ENCODE assay signal across 8 cellular contexts in the genomic region with DNA sequence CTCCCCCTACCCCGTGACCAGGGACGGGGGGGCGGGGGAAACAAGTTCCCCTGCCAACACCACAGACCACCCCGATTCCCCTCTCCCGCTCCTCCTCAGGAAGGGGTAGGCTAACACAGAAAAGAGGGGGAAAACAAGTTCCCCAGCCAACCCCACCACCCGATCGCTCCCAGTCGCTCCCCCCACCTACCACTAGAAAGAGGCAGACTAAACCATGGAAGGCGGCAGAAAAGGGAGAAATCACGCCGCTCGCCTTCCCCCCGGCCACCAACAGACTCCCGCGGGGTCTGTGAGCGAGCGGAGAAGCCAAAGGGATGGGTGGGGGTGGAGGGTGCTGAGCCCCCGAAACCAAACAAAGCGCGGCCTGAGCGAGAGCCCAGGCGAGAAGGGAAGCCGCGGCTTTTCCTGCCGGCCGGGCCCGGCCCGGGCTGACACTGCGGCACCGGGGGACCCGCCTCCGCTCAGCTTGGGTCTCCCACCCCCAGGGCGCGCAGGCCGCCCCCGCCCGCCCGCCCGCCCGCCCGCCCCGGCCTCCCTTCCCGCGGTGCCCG. TPM values are rescaled to one million over a fixed set of nuclear protein-coding genes. Genes with fewer than 3 reads are reported as not detected.
DNase-seq lines count a peak whose midpoint lies in the region; ATAC-seq and TF ChIP-seq lines count a peak whose summit lies in the region.

No MANE protein-coding gene starts in this region.

- CTCF ChIA-PET in AG04450 (lab: Charles Lee): interaction anchor here (0.6 kb wide), 1 partner anchor 201 kb away, joined by 3 read pairs; no protein-coding TSS in a partner anchor

- peak overlapping the region; percentile 97 for H3K4me3 Mint-ChIP-seq in activated T-helper 17 cell treated with anti-CD3 and anti-CD28 coated beads, Interleukin-2, amount 50 U/mL, for 72 hours

- POLR2A ChIA-PET in AG04450 (lab: Yijun Ruan, JAX): interaction anchor here (0.5 to 1.0 kb wide), 2 partner anchors 18 to 202 kb away, joined by 4 to 12 read pairs; no protein-coding TSS in a partner anchor

- DNase-seq in AG04450 (ENCODE audit: low read depth, low spot score) (no peak), MG63 (peak; percentile 23), globus pallidus (ENCODE audit: low spot score) (peak; percentile 30), omental fat pad (ENCODE audit: low spot score) (no peak)

- no peaks in the 10 kb centered on the region for H3K36me3 ChIP-seq in MG63

- H3K4me1 Mint-ChIP-seq in activated T-helper 17 cell treated with anti-CD3 and anti-CD28 coated beads, Interleukin-2, amount 50 U/mL, for 72 hours: peaks cover 16% of the 10 kb centered on the region

- H3K27me3 Mint-ChIP-seq in activated T-helper 17 cell treated with anti-CD3 and anti-CD28 coated beads, Interleukin-2, amount 50 U/mL, for 72 hours: no peaks in the 10 kb centered on the region

- H3K27ac Mint-ChIP-seq in activated T-helper 17 cell treated with anti-CD3 and anti-CD28 coated beads, Interleukin-2, amount 50 U/mL, for 72 hours: peak overlapping the region; percentile 97

- H3K4me3 ChIP-seq in AG04450 (ENCODE audit: low read depth, low read length) (peak overlapping the region; percentile 83), MG63 (peak overlapping the region; percentile 79)

- H3K27me3 ChIP-seq in AG04450 (ENCODE audit: control insufficient read depth, insufficient read depth, low read length) (no peaks in the 10 kb centered on the region), MG63 (no peaks in the 10 kb centered on the region)

- H3K9me3 Mint-ChIP-seq in activated T-helper 17 cell treated with anti-CD3 and anti-CD28 coated beads, Interleukin-2, amount 50 U/mL, for 72 hours: no peaks in the 10 kb centered on the region

- TF ChIP-seq CTCF in AG04450 (IDR thresholded peaks at IDR 0.05; ENCODE audit: low read depth, low read length) (no peak), omental fat pad (IDR thresholded peaks at IDR 0.05) (no peak)

- no peaks in the 10 kb centered on the region; the same call in 1 of the 2 replicates for H3K9me3 ChIP-seq in AG04450 (ENCODE audit: control insufficient read depth, insufficient read depth, low read length)
- no peaks in the 10 kb centered on the region for H3K9me3 ChIP-seq in MG63

- ATAC-seq in GM18505 (IDR thresholded peaks at IDR 0.05; ENCODE audit: unreplicated experiment) (peak; percentile 8), omental fat pad (ENCODE audit: low FRiP score) (peak; percentile 4), HG02678 (IDR thresholded peaks at IDR 0.05; ENCODE audit: unreplicated experiment) (no peak), HG03520 (IDR thresholded peaks at IDR 0.05; ENCODE audit: unreplicated experiment) (no peak)
- peak; percentile 0 for ATAC-seq in activated T-helper 17 cell treated with anti-CD3 and anti-CD28 coated beads, Interleukin-2, amount 50 U/mL, for 72 hours (replicated peaks)

- H3K36me3 Mint-ChIP-seq in activated T-helper 17 cell treated with anti-CD3 and anti-CD28 coated beads, Interleukin-2, amount 50 U/mL, for 72 hours (ENCODE audit: low read depth): peaks cover 30% of the 10 kb centered on the region

- no peak for TF ChIP-seq POLR2A in GM18505 (IDR thresholded peaks at IDR 0.05; ENCODE audit: borderline replicate concordance, extremely low read depth, insufficient read depth, insufficient read length)

- peak overlapping the region; percentile 70 for H3K27ac ChIP-seq in AG04450 (ENCODE audit: low read depth, low read length)

RNA-seq across cellular contexts. Expression of gene FBXO11, which starts 1.3 kb away (rescaled TPM):
- polyA plus RNA-seq in AG04450 (2011; rRNA removed): 55.9 and 65.8 TPM in 2 replicates
- polyA minus RNA-seq in AG04450 (2011; rRNA and poly(A)+ RNA removed): 52.3 and 96.1 TPM in 2 replicates
- total RNA-seq in MG63 (2014; rRNA removed; shearing (Covaris generic); ENCODE audit: low replicate concordance): 22.2 and 22.5 TPM in 2 replicates
- 10 to 100 TPM; 43.5 to 66.7 TPM for total RNA-seq in activated T-helper 17 cell treated with anti-CD3 and anti-CD28 coated beads, Interleukin-2, amount 50 U/mL, for 72 hours
- total RNA-seq in omental fat pad: 10 to 100 TPM; 43.8 to 68.6 (median 56.0) TPM

Comparison
In these comparisons a context has a peak if more than half of its experiments do, and no peak if none do; other contexts are left out.
1. DNase-seq: peak in MG63 (single experiment) and globus pallidus (single experiment); none in AG04450 (single experiment) and omental fat pad (single experiment).
2. ATAC-seq: peak in GM18505 (single experiment), activated T-helper 17 cell treated with anti-CD3 and anti-CD28 coated beads, Interleukin-2, amount 50 U/mL, for 72 hours (single experiment) and omental fat pad (single experiment); none in HG02678 (single experiment) and HG03520 (single experiment).